ENCODE assay signal across 17 cellular contexts in the genomic region with DNA sequence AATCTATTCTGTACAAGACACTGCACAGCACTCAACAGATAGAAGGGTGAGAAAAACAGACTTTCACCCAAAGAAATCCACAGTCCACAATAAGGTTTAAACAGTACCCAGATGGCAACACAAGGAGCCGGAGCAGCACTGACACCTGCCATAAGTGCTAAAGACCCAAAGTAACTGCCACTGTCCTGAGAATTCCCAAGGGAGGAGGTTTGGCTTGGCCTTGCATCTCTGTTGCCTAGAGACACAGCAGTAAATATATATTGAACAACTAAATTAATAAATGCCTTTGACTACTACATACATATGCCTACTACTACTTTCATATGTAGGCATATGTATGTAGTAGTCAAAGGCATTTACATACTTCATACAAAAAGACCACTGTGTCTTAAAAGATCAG.
DNase-seq lines count a peak whose midpoint lies in the region; ATAC-seq lines count a peak whose summit lies in the region.
"Had no signal": no experiment of that assay in that cellular context is flagged by ENCODE, and none has a peak within 500 bp of the region (broad histone marks: within the 10 kb centered on the region; RNA-seq: fewer than 3 reads in every experiment).

No MANE protein-coding gene starts in this region.

- no peak overlapping the region for H2AK5ac ChIP-seq in mesenchymal stem cell (ENCODE audit: low read length, severe bottlenecking)

- no peak overlapping the region for H3K4me2 ChIP-seq in mesenchymal stem cell (ENCODE audit: low read length, poor library complexity, severe bottlenecking)

- H3K9me3 Mint-ChIP-seq in activated naive CD4-positive, alpha-beta T cell treated with anti-CD3 and anti-CD28 coated beads, Interleukin-2, amount 50 U/mL, for 72 hours: peaks cover 0 to 4% of the 10 kb centered on the region in 2 donors
- peaks cover 9% of the 10 kb centered on the region for H3K9me3 Mint-ChIP-seq in dendritic cell treated with granulocyte-macrophage colony-stimulating factor and Interleukin-4, amounts not matched to agents 40 ng/mL and 50 ng/mL, for 4 days

- ATAC-seq in activated naive CD4-positive, alpha-beta T cell treated with anti-CD3 and anti-CD28 coated beads, Interleukin-2, amount 50 U/mL, for 72 hours: no peak
- ATAC-seq: HCT116, Panc1 had no signal

- H3K4me3 ChIP-seq in mesenchymal stem cell (ENCODE audit: insufficient read depth in 1 of 2, low read depth in 1 of 2, low read length in 2 of 2): no peak overlapping the region
- H3K4me3 ChIP-seq: coronary artery had no signal

- DNase-seq in activated naive CD4-positive, alpha-beta T cell treated with anti-CD3 and anti-CD28 coated beads, Interleukin-2, amount 50 U/mL, for 72 hours (ENCODE audit: low spot score in 2 of 2): no peak
- no peak for DNase-seq in activated naive CD4-positive, alpha-beta T cell (lab: John Stamatoyannopoulos, UW)
- DNase-seq in NCI-H524 (lab: John Stamatoyannopoulos, UW) (peak; percentile 75 to 90), middle frontal gyrus (ENCODE audit: extremely low spot score, low spot score) (no peak), mesenchymal stem cell (no peak), NOMO-1 treated with DMSO at 0.1 percent for 48 hours (lab: John Stamatoyannopoulos, UW; ENCODE audit: unreplicated experiment) (no peak)
- DNase-seq in activated CD4-positive, alpha-beta T cell treated with anti-CD3 and anti-CD28 coated beads for 1 hour: no peak
- DNase-seq: head of caudate nucleus, islet precursor cell, NCI-H1105, SW 1271 had no signal

- no peaks in the 10 kb centered on the region for H3K27me3 Mint-ChIP-seq in dendritic cell treated with granulocyte-macrophage colony-stimulating factor and Interleukin-4, amounts not matched to agents 40 ng/mL and 50 ng/mL, for 4 days

- H3K4me1 ChIP-seq in mesenchymal stem cell (ENCODE audit: control insufficient read depth, insufficient read depth, low read depth, low read length): no peaks in the 10 kb centered on the region
- H3K4me1 ChIP-seq: parathyroid adenoma had no signal

- H3K4ac ChIP-seq in mesenchymal stem cell (ENCODE audit: low read depth in 1 of 2, low read length in 2 of 2): no peak overlapping the region

- H3K27ac ChIP-seq in mesenchymal stem cell (ENCODE audit: low read length, poor library complexity, severe bottlenecking): no peak overlapping the region
- H3K27ac ChIP-seq: coronary artery, parathyroid adenoma had no signal

- no peak overlapping the region for H3K4me3 Mint-ChIP-seq in dendritic cell treated with granulocyte-macrophage colony-stimulating factor and Interleukin-4, amounts not matched to agents 40 ng/mL and 50 ng/mL, for 4 days
- H3K4me3 Mint-ChIP-seq: mesothelial cell of epicardium had no signal

- H3K18ac ChIP-seq in mesenchymal stem cell (ENCODE audit: low read depth in 1 of 2, low read length in 2 of 2): no peak overlapping the region

- peak overlapping the region; percentile 47 to 65 for H3K27ac Mint-ChIP-seq in activated naive CD4-positive, alpha-beta T cell treated with anti-CD3 and anti-CD28 coated beads, Interleukin-2, amount 50 U/mL, for 72 hours
- peak overlapping the region; percentile 52 for H3K27ac Mint-ChIP-seq in dendritic cell treated with granulocyte-macrophage colony-stimulating factor and Interleukin-4, amounts not matched to agents 40 ng/mL and 50 ng/mL, for 4 days
- H3K27ac Mint-ChIP-seq: mesothelial cell of epicardium had no signal

- H3K79me1 ChIP-seq in mesenchymal stem cell (replicated peaks; ENCODE audit: low read length, poor library complexity, severe bottlenecking): no peaks in the 10 kb centered on the region

- no peak overlapping the region for H2BK15ac ChIP-seq in mesenchymal stem cell (ENCODE audit: low read depth, poor library complexity, severe bottlenecking)

- H3K9me3 ChIP-seq in mesenchymal stem cell (ENCODE audit: control insufficient read depth, low read length): no peaks in the 10 kb centered on the region

- intact Hi-C loops in dendritic cell treated with granulocyte-macrophage colony-stimulating factor and Interleukin-4, amounts not matched to agents 40 ng/mL and 50 ng/mL, for 4 days (cut with micrococcal nuclease): no loop called here

- WGBS in mesenchymal stem cell: 100% methylated on average over 1 of the region's 1 CpG

- H3K36me3 Mint-ChIP-seq in activated naive CD4-positive, alpha-beta T cell treated with anti-CD3 and anti-CD28 coated beads, Interleukin-2, amount 50 U/mL, for 72 hours: peaks cover 5 to 20% of the 10 kb centered on the region in 2 donors
- peaks cover 6% of the 10 kb centered on the region for H3K36me3 Mint-ChIP-seq in dendritic cell treated with granulocyte-macrophage colony-stimulating factor and Interleukin-4, amounts not matched to agents 40 ng/mL and 50 ng/mL, for 4 days (ENCODE audit: low read depth)
- H3K36me3 Mint-ChIP-seq: mesothelial cell of epicardium had no signal

- H3K23ac ChIP-seq in mesenchymal stem cell (ENCODE audit: low read length in 2 of 2): no peak overlapping the region

- H3K27me3 ChIP-seq in mesenchymal stem cell (ENCODE audit: control insufficient read depth in 1 of 2, insufficient read depth in 1 of 2, low read length in 2 of 2): no peaks in the 10 kb centered on the region

- peaks cover 34% of the 10 kb centered on the region for H3K4me1 Mint-ChIP-seq in dendritic cell treated with granulocyte-macrophage colony-stimulating factor and Interleukin-4, amounts not matched to agents 40 ng/mL and 50 ng/mL, for 4 days (ENCODE audit: low read depth)

- no peaks in the 10 kb centered on the region for H3K36me3 ChIP-seq in mesenchymal stem cell (ENCODE audit: control insufficient read depth in 1 of 2, insufficient read depth in 2 of 2, low read depth in 1 of 2, low read length in 2 of 2)

- no peak overlapping the region for H2BK12ac ChIP-seq in mesenchymal stem cell (ENCODE audit: low read length in 2 of 2)

- H3K9ac ChIP-seq in mesenchymal stem cell (ENCODE audit: low read length): no peak overlapping the region
- H3K9ac ChIP-seq: parathyroid adenoma had no signal

- H2BK5ac ChIP-seq in mesenchymal stem cell (ENCODE audit: low read depth, low read length, poor library complexity, severe bottlenecking): no peak overlapping the region

- H4K91ac ChIP-seq in mesenchymal stem cell (ENCODE audit: low read length): no peak overlapping the region

- no peak overlapping the region for H4K8ac ChIP-seq in mesenchymal stem cell (ENCODE audit: low read length)

- H2AFZ ChIP-seq in mesenchymal stem cell (ENCODE audit: low read depth, low read length): no peak overlapping the region
- H2AFZ ChIP-seq: parathyroid adenoma had no signal

- H2BK120ac ChIP-seq in mesenchymal stem cell (ENCODE audit: low read depth, low read length): no peak overlapping the region

- no peak overlapping the region for H3K14ac ChIP-seq in mesenchymal stem cell (ENCODE audit: low read length in 2 of 2)

Comparison
In these comparisons a context has a peak if more than half of its experiments do, and no peak if none do; other contexts are left out.
1. DNase-seq: peak in NCI-H524 (2 of 2); none in activated naive CD4-positive, alpha-beta T cell treated with anti-CD3 and anti-CD28 coated beads, Interleukin-2, amount 50 U/mL, for 72 hours (0 of 2), activated naive CD4-positive, alpha-beta T cell (0 of 4), middle frontal gyrus (single experiment), mesenchymal stem cell (single experiment), NOMO-1 treated with DMSO at 0.1 percent for 48 hours (single experiment) and activated CD4-positive, alpha-beta T cell treated with anti-CD3 and anti-CD28 coated beads for 1 hour (single experiment).